ENCODE assay signal across 14 cellular contexts in genomic region chr6:9523462-9523861, GRCh38.
DNase-seq lines count a peak whose midpoint lies in the region; ATAC-seq and TF ChIP-seq lines count a peak whose summit lies in the region.
"Had no signal": no experiment of that assay in that cellular context is flagged by ENCODE, and none has a peak within 500 bp of the region (broad histone marks: within the 10 kb centered on the region; RNA-seq: fewer than 3 reads in every experiment).

No MANE protein-coding gene starts in this region.

- no peaks in the 10 kb centered on the region for H3K27me3 ChIP-seq in kidney epithelial cell (ENCODE audit: control insufficient read depth, insufficient read depth, low read length)
- H3K27me3 ChIP-seq: BLaER1 had no signal

- no peak for ATAC-seq in sciatic nerve
- no peak for ATAC-seq in HG02678 (IDR thresholded peaks at IDR 0.05; ENCODE audit: unreplicated experiment)
- ATAC-seq: stimulated activated memory B cell treated with anti-CD40 and anti-IgM and Interleukin-4, amounts not matched to agents 10 μg/mL and 1 μg/mL and 100 μg/mL, for 72 hours had no signal

- TF ChIP-seq CTCF in AG04449 (IDR thresholded peaks at IDR 0.05; ENCODE audit: insufficient read depth, low read length, missing control alignments) = no peak
- no peak for TF ChIP-seq CTCF in astrocyte of the spinal cord (IDR thresholded peaks at IDR 0.05; ENCODE audit: low read depth, low read length)
- no peak for TF ChIP-seq CTCF in kidney epithelial cell (IDR thresholded peaks at IDR 0.05; ENCODE audit: insufficient read depth, low read length, poor library complexity, severe bottlenecking)

- CTCF ChIA-PET in AG04449 (lab: Yijun Ruan, JAX) = interaction anchor here (0.9 kb wide), 1 partner anchor 16 kb away, joined by 3 read pairs; no protein-coding TSS in a partner anchor

- H3K4me3 ChIP-seq in AG04449 (ENCODE audit: low read depth, low read length) (no peak overlapping the region), astrocyte of the spinal cord (ENCODE audit: low read depth, low read length) (no peak overlapping the region), kidney epithelial cell (ENCODE audit: low read depth, low read length) (no peak overlapping the region)
- H3K4me3 ChIP-seq: BLaER1 had no signal

- POLR2A ChIA-PET in AG04449 (lab: Yijun Ruan, JAX) = no interaction called here

- no peaks in the 10 kb centered on the region for H3K36me3 ChIP-seq in kidney epithelial cell (ENCODE audit: control insufficient read depth, insufficient read depth, low read length)
- H3K36me3 ChIP-seq: BLaER1 had no signal

- DNase-seq in AG04449 (ENCODE audit: low read depth, low spot score) (peak; percentile 79), HS-5 (ENCODE audit: low read depth) (peak; percentile 82), astrocyte of the spinal cord (ENCODE audit: low read depth, low spot score) (peak; percentile 83), kidney epithelial cell (ENCODE audit: low read depth) (peak; percentile 78), superior temporal gyrus (ENCODE audit: extremely low spot score) (no peak), sciatic nerve (ENCODE audit: low spot score) (no peak), hippocampal formation (lab: John Stamatoyannopoulos, UW) (no peak)
- DNase-seq: activated naive CD4-positive, alpha-beta T cell treated with anti-CD3 and anti-CD28 coated beads for 36 hours; effector CD4-positive, alpha-beta T cell; GOT3; Karpas-422 had no signal

- in situ Hi-C loops in astrocyte of the spinal cord (cut with HindIII; ENCODE audit: low sequenced_read_pairs) = no loop called here

- intact Hi-C loops in sciatic nerve (cut with DNase I) = no loop called here

Comparison
In these comparisons a context has a peak if more than half of its experiments do, and no peak if none do; other contexts are left out.
1. DNase-seq: peak in AG04449 (single experiment), HS-5 (single experiment), astrocyte of the spinal cord (single experiment) and kidney epithelial cell (single experiment); none in superior temporal gyrus (single experiment), sciatic nerve (single experiment) and hippocampal formation (0 of 2).